ENCODE assay signal across 2 cellular contexts in the genomic region with DNA sequence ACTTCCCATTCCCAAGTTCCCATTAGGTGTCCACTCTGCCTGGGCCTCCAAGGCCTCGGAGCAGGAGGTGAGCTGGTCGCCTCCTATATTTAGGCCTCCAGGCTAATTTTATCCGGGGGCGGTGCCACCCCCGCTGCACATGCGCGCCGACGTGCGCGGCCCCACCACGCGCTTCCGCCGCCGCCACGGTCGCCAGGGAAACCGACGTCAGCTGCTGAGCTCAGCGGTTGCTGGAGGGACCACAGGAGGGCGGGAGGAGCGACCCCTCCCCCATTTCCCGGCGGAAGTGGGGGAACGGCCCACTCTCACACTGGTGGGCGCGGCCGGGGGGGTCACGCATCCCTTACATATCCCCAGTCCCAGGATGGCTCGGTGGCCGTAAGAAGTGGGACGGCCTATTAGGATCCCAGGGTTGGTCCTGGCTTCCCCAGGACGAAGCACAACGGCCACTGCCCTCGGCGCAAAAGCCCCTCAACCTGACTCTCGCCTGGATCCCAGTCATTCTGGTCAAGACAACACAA.
TF ChIP-seq lines count a peak whose summit lies in the region.

No MANE protein-coding gene starts in this region.

TF ChIP-seq in HCT116, 20 proteins besides CTCF, POLR2A, EP300 and RAD21:
- TF ChIP-seq POLR2AphosphoS5 (IDR thresholded peaks at IDR 0.05; ENCODE audit: low read depth, low read length) (peak; percentile 31), EGR1 (IDR thresholded peaks at IDR 0.05; ENCODE audit: low read depth) (peak; percentile 93), ZFX (IDR thresholded peaks at IDR 0.05) (peak; percentile 22; the same call in 1 of the 2 replicates), MAX (IDR thresholded peaks at IDR 0.05) (peak; percentile 79), SRF (IDR thresholded peaks at IDR 0.05; ENCODE audit: low read depth) (no peak)
- TF ChIP-seq, protein P1, sequence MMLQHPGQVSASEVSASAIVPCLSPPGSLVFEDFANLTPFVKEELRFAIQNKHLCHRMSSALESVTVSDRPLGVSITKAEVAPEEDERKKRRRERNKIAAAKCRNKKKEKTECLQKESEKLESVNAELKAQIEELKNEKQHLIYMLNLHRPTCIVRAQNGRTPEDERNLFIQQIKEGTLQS (IDR thresholded peaks at IDR 0.05): no peak

TF ChIP-seq in HepG2, 621 proteins besides CTCF, POLR2A, EP300 and RAD21:
- TF ChIP-seq RBFOX2 (IDR thresholded peaks at IDR 0.05; ENCODE audit: low read depth, low read length) (0 out of 2 replicates have a peak, but pooled peaks have one; percentile 16), GLI4 (CRISPR knock-in tag; IDR thresholded peaks at IDR 0.05; ENCODE audit: borderline replicate concordance) (no peak), FOSL2 (CRISPR knock-in tag; IDR thresholded peaks at IDR 0.05) (no peak), ZSCAN22 (CRISPR knock-in tag; IDR thresholded peaks at IDR 0.05) (no peak), BHLHE40 (IDR thresholded peaks at IDR 0.05; ENCODE audit: low read length) (no peak)
